ENCODE assay signal across 18 cellular contexts in the genomic region with DNA sequence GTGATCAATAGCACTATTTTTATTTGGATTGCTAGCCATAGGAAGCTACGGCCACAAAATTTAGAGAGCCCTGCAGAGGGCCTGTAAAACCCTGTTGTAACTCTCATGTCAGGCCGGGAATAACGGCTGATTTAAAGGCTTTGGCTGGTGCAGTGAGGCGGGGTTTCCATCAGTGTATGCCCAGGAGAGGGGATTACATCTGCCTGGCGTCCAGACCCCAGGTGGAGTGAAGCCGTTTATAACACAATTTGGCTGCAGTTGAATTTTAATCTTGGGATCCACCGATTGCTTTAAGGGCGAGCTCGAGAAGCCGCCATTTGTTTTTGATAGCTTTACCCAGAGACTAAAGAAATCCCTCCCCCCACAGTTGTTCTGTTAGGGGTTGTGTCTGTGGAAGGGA. TPM values are rescaled to one million over a fixed set of nuclear protein-coding genes. Genes with fewer than 3 reads are reported as not detected.
"Had no signal": no experiment of that assay in that cellular context is flagged by ENCODE, and none has a peak within 500 bp of the region (broad histone marks: within the 10 kb centered on the region; RNA-seq: fewer than 3 reads in every experiment).

No MANE protein-coding gene starts in this region.

- FAIRE-seq: frontal cortex, keratinocyte had no signal

- H3K9me3 Mint-ChIP-seq: activated naive CD8-positive, alpha-beta T cell treated with anti-CD3 and anti-CD28 coated beads, Interleukin-2, amount 10 ng/mL, durations not matched to agents 7 days and 5 days; activated T-helper 17 cell treated with anti-CD3 and anti-CD28 coated beads, Interleukin-2, amount 50 U/mL, for 72 hours; effector memory CD8-positive, alpha-beta T cell had no signal

- H3K27me3 ChIP-seq: ovary had no signal

- ATAC-seq: activated T-helper 17 cell treated with anti-CD3 and anti-CD28 coated beads, Interleukin-2, amount 50 U/mL, for 72 hours; effector memory CD8-positive, alpha-beta T cell; stimulated activated memory B cell treated with anti-CD40 and anti-IgM and Interleukin-4, amounts not matched to agents 10 μg/mL and 1 μg/mL and 100 μg/mL, for 72 hours had no signal

- H3K4me1 Mint-ChIP-seq: activated naive CD8-positive, alpha-beta T cell treated with anti-CD3 and anti-CD28 coated beads, Interleukin-2, amount 10 ng/mL, durations not matched to agents 7 days and 5 days; activated T-helper 17 cell treated with anti-CD3 and anti-CD28 coated beads, Interleukin-2, amount 50 U/mL, for 72 hours; stimulated activated memory B cell treated with anti-CD40 and anti-IgM and Interleukin-4, amounts not matched to agents 10 μg/mL and 1 μg/mL and 100 μg/mL, for 72 hours had no signal

- H3K27ac Mint-ChIP-seq: activated naive CD8-positive, alpha-beta T cell treated with anti-CD3 and anti-CD28 coated beads, Interleukin-2, amount 10 ng/mL, durations not matched to agents 7 days and 5 days; activated T-helper 17 cell treated with anti-CD3 and anti-CD28 coated beads, Interleukin-2, amount 50 U/mL, for 72 hours; effector memory CD8-positive, alpha-beta T cell; stimulated activated memory B cell treated with anti-CD40 and anti-IgM and Interleukin-4, amounts not matched to agents 10 μg/mL and 1 μg/mL and 100 μg/mL, for 72 hours had no signal

- H3K36me3 Mint-ChIP-seq: activated naive CD8-positive, alpha-beta T cell treated with anti-CD3 and anti-CD28 coated beads, Interleukin-2, amount 10 ng/mL, durations not matched to agents 7 days and 5 days; stimulated activated memory B cell treated with anti-CD40 and anti-IgM and Interleukin-4, amounts not matched to agents 10 μg/mL and 1 μg/mL and 100 μg/mL, for 72 hours had no signal

- H3K36me3 ChIP-seq: ovary, spleen, thoracic aorta had no signal

- H3K4me3 ChIP-seq: ovary, spleen, thoracic aorta had no signal

- H3K27ac ChIP-seq: ovary, spleen, thoracic aorta, VCaP had no signal

- DNase-seq: activated CD4-positive, alpha-beta T cell treated with anti-CD3 and anti-CD28 coated beads, Interleukin-2, amount 50 U/mL, for 4 hours; activated naive CD4-positive, alpha-beta T cell treated with Interleukin-2 at 50 U/mL for 16 hours; activated naive CD8-positive, alpha-beta T cell treated with anti-CD3 and anti-CD28 coated beads, Interleukin-2, amount 10 ng/mL, durations not matched to agents 7 days and 5 days; amygdala; effector memory CD8-positive, alpha-beta T cell; midbrain; ovary; spleen; stimulated activated CD4-positive, alpha-beta T cell treated with anti-CD3 and anti-CD28 coated beads, Interleukin-4, amount 100 ng/mL, for 4 hours; T-helper 1 cell had no signal

- H3K9me3 ChIP-seq: ovary, spleen, thoracic aorta had no signal

- H3K4me3 Mint-ChIP-seq: activated naive CD8-positive, alpha-beta T cell treated with anti-CD3 and anti-CD28 coated beads, Interleukin-2, amount 10 ng/mL, durations not matched to agents 7 days and 5 days; activated T-helper 17 cell treated with anti-CD3 and anti-CD28 coated beads, Interleukin-2, amount 50 U/mL, for 72 hours; effector memory CD8-positive, alpha-beta T cell; stimulated activated memory B cell treated with anti-CD40 and anti-IgM and Interleukin-4, amounts not matched to agents 10 μg/mL and 1 μg/mL and 100 μg/mL, for 72 hours had no signal

RNA-seq across cellular contexts. Expression of gene APCDD1L, which starts 29.1 kb away (rescaled TPM):
- total RNA-seq: activated naive CD8-positive, alpha-beta T cell treated with anti-CD3 and anti-CD28 coated beads, Interleukin-2, amount 10 ng/mL, durations not matched to agents 7 days and 5 days; activated T-helper 17 cell treated with anti-CD3 and anti-CD28 coated beads, Interleukin-2, amount 50 U/mL, for 72 hours; dermis microvascular lymphatic vessel endothelial cell; frontal cortex; lung microvascular endothelial cell had no signal
